In genomic region chr14:99730876-99731351, GRCh38 we compare ENCODE assay signal across 9 cellular contexts. TPM values are rescaled to one million over a fixed set of nuclear protein-coding genes. Genes with fewer than 3 reads are reported as not detected.
DNase-seq lines count a peak whose midpoint lies in the region; ATAC-seq, FAIRE-seq and TF ChIP-seq lines count a peak whose summit lies in the region.
"Had no signal": no experiment of that assay in that cellular context is flagged by ENCODE, and none has a peak within 500 bp of the region (broad histone marks: within the 10 kb centered on the region; RNA-seq: fewer than 3 reads in every experiment).

No MANE protein-coding gene starts in this region.

- peaks cover 5% of the 10 kb centered on the region; the same call in 1 of the 2 replicates for H3K9me1 ChIP-seq in IMR-90 (ENCODE audit: insufficient read depth, low read length)

- peak overlapping the region; percentile 84 for H2BK120ac ChIP-seq in IMR-90 (ENCODE audit: low read depth, low read length)

- H3K4me2 ChIP-seq in IMR-90 (ENCODE audit: low read depth, low read length) = peak overlapping the region; percentile 46

- H4K91ac ChIP-seq in IMR-90 (ENCODE audit: insufficient read depth, low read depth, low read length) = peak overlapping the region; percentile 83; the same call in 1 of the 2 replicates

- no peak overlapping the region for H3K14ac ChIP-seq in IMR-90 (replicated peaks; ENCODE audit: low read depth, low read length)

- in situ Hi-C loops in IMR-90 (cut with MboI; ENCODE audit: low sequenced_read_pairs) = no loop called here

- H2BK20ac ChIP-seq in IMR-90 (ENCODE audit: low read depth, low read length) = peak overlapping the region; percentile 46; the same call in 1 of the 2 replicates

- POLR2A ChIA-PET in IMR-90 (lab: Charles Lee; ENCODE audit: unreplicated experiment) = no interaction called here

- no CpG with 5 or more reads among the region's 10 CpGs for WGBS in IMR-90 (ENCODE audit: extremely low coverage in 2 of 2, insufficient read length in 1 of 2), 2 experiments
- WGBS in adrenal gland, 4 donors = 79 to 97% (median 80%) methylated on average over 6 to 10 of the region's 10 CpGs; no CpG with 5 or more reads in 1 of the 4 donors
- WGBS in spleen, 5 donors = 81 to 91% (median 85%) methylated on average over 4 to 10 of the region's 10 CpGs

- no peaks in the 10 kb centered on the region for H4K20me1 ChIP-seq in IMR-90 (ENCODE audit: insufficient read depth, low read length)

- H2AK5ac ChIP-seq in IMR-90 (ENCODE audit: low read depth, low read length) = peak overlapping the region; percentile 67

- no peak for TF ChIP-seq POLR2A in IMR-90 (IDR thresholded peaks at IDR 0.05; ENCODE audit: low read depth, low read length)
- no peak for TF ChIP-seq POLR2A in adrenal gland (IDR thresholded peaks at IDR 0.05)
- no peak for TF ChIP-seq POLR2A in spleen (IDR thresholded peaks at IDR 0.05)
- TF ChIP-seq POLR2A in H54 (IDR thresholded peaks at IDR 0.05; ENCODE audit: low read depth, low read length) = no peak

- H4K5ac ChIP-seq in IMR-90 (ENCODE audit: low read depth, low read length) = 0 out of 2 replicates have a peak overlapping the region, but pooled peaks have one; percentile 32

- 0 out of 2 replicates have a peak overlapping the region, but pooled peaks have one; percentile 1 for H3K56ac ChIP-seq in IMR-90 (ENCODE audit: extremely low read depth, insufficient read depth, low read length)

- H4K8ac ChIP-seq in IMR-90 (ENCODE audit: low read depth in 2 of 2, low read length in 2 of 2) = peak overlapping the region; percentile 31 to 85; a peak in 1 of 4 replicates

- intact Hi-C loops in IMR-90 (cut with micrococcal nuclease) = loop anchor here (1.0 to 5.0 kb wide), 3 partner anchors 64 to 154 kb away; no protein-coding TSS in a partner anchor
- intact Hi-C loops in adrenal gland (cut with DNase I) = loop anchor here (5.0 kb wide), 1 partner anchor 61 kb away; the partner anchor contains the start of gene EML1 (in 2 of the 2)
- intact Hi-C loops in lower lobe of right lung (cut with DNase I) = loop anchor here (10.0 kb wide), 1 partner anchor 154 kb away; no protein-coding TSS in a partner anchor
- intact Hi-C loops in spleen (cut with DNase I; ENCODE audit: low total_unique reads) = loop anchor here (2.0 kb wide), 1 partner anchor 154 kb away; no protein-coding TSS in a partner anchor

- no peaks in the 10 kb centered on the region for H3K79me1 ChIP-seq in IMR-90 (ENCODE audit: low read depth in 1 of 2, low read length in 2 of 2)

- no peak for TF ChIP-seq RAD21 in IMR-90 (IDR thresholded peaks at IDR 0.05; ENCODE audit: low read length)

- no peak overlapping the region for H3K27ac ChIP-seq in IMR-90 (ENCODE audit: insufficient read depth, low read length)
- peak overlapping the region in 1 of 5 donors; percentile 63 for H3K27ac ChIP-seq in adrenal gland
- H3K27ac ChIP-seq in lower lobe of right lung = peak overlapping the region; percentile 46
- no peak overlapping the region for H3K27ac ChIP-seq in spleen

- H2AK9ac ChIP-seq in IMR-90 (replicated peaks; ENCODE audit: low read depth, low read length, poor library complexity) = peak overlapping the region; percentile 89

- H3K27me3 ChIP-seq in IMR-90 (ENCODE audit: control insufficient read depth, insufficient read depth, low read length) = peaks cover 1% of the 10 kb centered on the region; the same call in 1 of the 2 replicates
- peaks cover 7% of the 10 kb centered on the region for H3K27me3 ChIP-seq in adrenal gland
- H3K27me3 ChIP-seq in lower lobe of right lung (ENCODE audit: low read depth) = peaks cover 18% of the 10 kb centered on the region
- peaks cover 0 to 96% (median 21%) of the 10 kb centered on the region in 7 donors for H3K27me3 ChIP-seq in spleen (replicated peaks in 1 of 7)

- no TSS peak for BruUV-seq in IMR-90 (replicated peaks; lab: Mats Ljungman, UMichigan)

- H3K9me3 ChIP-seq in IMR-90 (ENCODE audit: control insufficient read depth, insufficient read depth, low read length) (no peaks in the 10 kb centered on the region), adrenal gland (replicated peaks in 1 of 3) (no peaks in the 10 kb centered on the region), lower lobe of right lung (no peaks in the 10 kb centered on the region), spleen (no peaks in the 10 kb centered on the region)

- no peak for TF ChIP-seq CTCF in IMR-90 (conservative IDR thresholded peaks at IDR 0.05; ENCODE audit: low read depth, low read length)
- no peak for TF ChIP-seq CTCF in adrenal gland (IDR thresholded peaks at IDR 0.05)
- no peak for TF ChIP-seq CTCF in lower lobe of right lung (IDR thresholded peaks at IDR 0.05)
- no peak for TF ChIP-seq CTCF in spleen (IDR thresholded peaks at IDR 0.05 in 8 of 11, conservative IDR thresholded peaks at IDR 0.05 in 3 of 11)

- peak overlapping the region; percentile 75; the same call in 2 of the 3 replicates for H2BK15ac ChIP-seq in IMR-90 (ENCODE audit: low read depth, low read length)

- peak overlapping the region; percentile 2; the same call in 1 of the 2 replicates for H3K9ac ChIP-seq in IMR-90 (ENCODE audit: low read depth, low read length)

- no peak overlapping the region for H3K23ac ChIP-seq in IMR-90 (ENCODE audit: low read depth, low read length)

- peak overlapping the region; percentile 80 for H3K4ac ChIP-seq in IMR-90 (ENCODE audit: low read depth, low read length)

- H3K4me1 ChIP-seq in IMR-90 (ENCODE audit: control insufficient read depth, insufficient read depth, low read length) (peaks cover 3% of the 10 kb centered on the region; the same call in 1 of the 2 replicates), adrenal gland (replicated peaks in 1 of 2) (peaks cover 22 to 30% of the 10 kb centered on the region in 2 donors), lower lobe of right lung (peaks cover 46% of the 10 kb centered on the region), spleen (peaks cover 0 to 50% (median 14%) of the 10 kb centered on the region in 6 donors)

- dilution Hi-C loops in IMR-90 (cut with HindIII; ENCODE audit: low sequenced_read_pairs, unreplicated experiment) = no loop called here

- H2BK5ac ChIP-seq in IMR-90 (ENCODE audit: low read depth, low read length, poor library complexity, severe bottlenecking) = no peak overlapping the region

- H3K18ac ChIP-seq in IMR-90 (ENCODE audit: low read depth, low read length) = no peak overlapping the region

- DNase-seq in IMR-90 = no peak
- peak in 4 of 7 donors; percentile 16 to 52 (median 24) for DNase-seq in adrenal gland
- DNase-seq in lower lobe of right lung = peak; percentile 43
- DNase-seq in spleen = peak; percentile 50
- DNase-seq in H54 (ENCODE audit: insufficient read length, low spot score) = no peak
- no peak for DNase-seq in COLO668 (lab: John Stamatoyannopoulos, UW; ENCODE audit: unreplicated experiment)
- no peak for DNase-seq in AG08395 (ENCODE audit: low spot score)
- DNase-seq: stimulated activated naive CD4-positive, alpha-beta T cell treated with Interleukin-2 at 50 U/mL for 16 hours had no signal

- CTCF ChIA-PET in IMR-90 (lab: Yijun Ruan, JAX) = interaction anchor here (0.6 to 1.6 kb wide), 8 partner anchors 10 to 154 kb away, joined by 3 to 6 read pairs (median 3); no protein-coding TSS in a partner anchor

- FAIRE-seq in H54 (lab: Jason Lieb, UNC) = no peak

- H3K36me3 ChIP-seq in IMR-90 (ENCODE audit: control insufficient read depth, insufficient read depth, low read length) = no peaks in the 10 kb centered on the region
- no peaks in the 10 kb centered on the region for H3K36me3 ChIP-seq in adrenal gland (replicated peaks in 1 of 2)
- no peaks in the 10 kb centered on the region for H3K36me3 ChIP-seq in lower lobe of right lung
- H3K36me3 ChIP-seq in spleen = no peaks in the 10 kb centered on the region

- H2AFZ ChIP-seq in IMR-90 (replicated peaks; ENCODE audit: low read length, poor library complexity) = peak overlapping the region; percentile 90

- H3K4me3 ChIP-seq in IMR-90 (ENCODE audit: insufficient read depth, low read depth, low read length) (no peak overlapping the region), adrenal gland (no peak overlapping the region), lower lobe of right lung (peak overlapping the region; percentile 57), spleen (peak overlapping the region in 1 of 8 donors; percentile 69)

- ATAC-seq in IMR-90 (ENCODE audit: low read depth) (no peak), lower lobe of right lung (no peak)

TF ChIP-seq in IMR-90, 13 proteins besides CTCF, POLR2A, EP300 and RAD21 (continues in another document):
- TF ChIP-seq USF2 (IDR thresholded peaks at IDR 0.05; ENCODE audit: low read depth, low read length) (no peak), CEBPB (IDR thresholded peaks at IDR 0.05; ENCODE audit: low read depth, low read length) (no peak), MAZ (IDR thresholded peaks at IDR 0.05; ENCODE audit: borderline replicate concordance, low read depth, low read length) (no peak), FOS (IDR thresholded peaks at IDR 0.05; ENCODE audit: low read depth, low read length) (no peak), NFE2L2 (IDR thresholded peaks at IDR 0.05; ENCODE audit: low read depth, low read length) (no peak), ELK1 (IDR thresholded peaks at IDR 0.05; ENCODE audit: borderline replicate concordance, low read depth, low read length) (no peak), SMC3 (IDR thresholded peaks at IDR 0.05; ENCODE audit: low read depth, low read length) (no peak), MAFK (IDR thresholded peaks at IDR 0.05; ENCODE audit: low read depth, low read length) (no peak)

RNA-seq across cellular contexts. Expression of gene CYP46A1, which starts 46.8 kb away (rescaled TPM):
- total RNA-seq in IMR-90 (2012; rRNA removed) = under 0.01 and 0.18 TPM in 2 replicates
- 0.24 and 0.31 TPM in 2 replicates for polyA plus RNA-seq in IMR-90 (2012; rRNA removed)
- 0.09 and 0.31 TPM in 2 replicates for polyA plus RNA-seq in IMR-90 (2012; cell fraction: cytosol; rRNA removed)
- polyA plus RNA-seq in IMR-90 (2012; cell fraction: nucleus; rRNA removed; ENCODE audit: low replicate concordance) = 1.0 and 1.2 TPM in 2 replicates
- total RNA-seq in adrenal gland = 1 to 10 TPM in 6 of 8 donors, under 1 TPM in 2; 0.85 to 3.2 (median 2.1) TPM
- 1 to 10 TPM; 1.6 to 5.9 (median 3.0) TPM for polyA plus RNA-seq in adrenal gland
- total RNA-seq in lower lobe of right lung = 0.62 TPM
- total RNA-seq in spleen = under 1 TPM; 0.16 to 0.85 (median 0.40) TPM
- polyA plus RNA-seq in spleen = under 1 TPM; 0.11 to 0.38 (median 0.13) TPM
- total RNA-seq: RPMI7951 had no signal

Comparison
In these comparisons a context has a peak if more than half of its experiments do, and no peak if none do; other contexts are left out.
1. DNase-seq: peak in adrenal gland (4 of 7), lower lobe of right lung (single experiment) and spleen (single experiment); none in IMR-90 (single experiment), H54 (single experiment), COLO668 (single experiment) and AG08395 (single experiment).